Comparison of ENCODE assay signal across 8 cellular contexts in genomic region chr7:100604976-100605911, GRCh38. TPM values are rescaled to one million over a fixed set of nuclear protein-coding genes. Genes with fewer than 3 reads are reported as not detected.
DNase-seq lines count a peak whose midpoint lies in the region; ATAC-seq, FAIRE-seq and TF ChIP-seq lines count a peak whose summit lies in the region.

No MANE protein-coding gene starts in this region.

- no peaks in the 10 kb centered on the region for H4K20me1 ChIP-seq in IMR-90 (ENCODE audit: insufficient read depth, low read length)

- H3K14ac ChIP-seq in IMR-90 (replicated peaks; ENCODE audit: low read depth, low read length) = no peak overlapping the region

- WGBS in IMR-90 (ENCODE audit: extremely low coverage in 2 of 2, insufficient read length in 1 of 2), 2 experiments = 46% methylated on average over 47 of the region's 68 CpGs; no CpG with 5 or more reads in 1 of the 2 experiments

- H2BK120ac ChIP-seq in IMR-90 (ENCODE audit: low read depth, low read length) = no peak overlapping the region

- no peak overlapping the region for H4K5ac ChIP-seq in IMR-90 (ENCODE audit: low read depth, low read length)

- peak overlapping the region; percentile 88 for H3K4me3 Mint-ChIP-seq in activated naive CD8-positive, alpha-beta T cell treated with anti-CD3 and anti-CD28 coated beads, Interleukin-2, amount 10 ng/mL, durations not matched to agents 7 days and 5 days

- no peak overlapping the region for H2BK5ac ChIP-seq in IMR-90 (ENCODE audit: low read depth, low read length, poor library complexity, severe bottlenecking)

- in situ Hi-C loops in IMR-90 (cut with MboI; ENCODE audit: low sequenced_read_pairs) = no loop called here

- H3K36me3 Mint-ChIP-seq in activated naive CD8-positive, alpha-beta T cell treated with anti-CD3 and anti-CD28 coated beads, Interleukin-2, amount 10 ng/mL, durations not matched to agents 7 days and 5 days = no peaks in the 10 kb centered on the region

- H3K56ac ChIP-seq in IMR-90 (ENCODE audit: extremely low read depth, insufficient read depth, low read length) = no peak overlapping the region

- H3K79me1 ChIP-seq in IMR-90 (ENCODE audit: low read depth in 1 of 2, low read length in 2 of 2) = peaks cover 0 to 47% of the 10 kb centered on the region in 2 experiments; a peak in 2 of 4 replicates

- H3K4me1 ChIP-seq in IMR-90 (ENCODE audit: control insufficient read depth, insufficient read depth, low read length) = peaks cover 9% of the 10 kb centered on the region

- peaks cover 14% of the 10 kb centered on the region for H3K27me3 Mint-ChIP-seq in activated naive CD8-positive, alpha-beta T cell treated with anti-CD3 and anti-CD28 coated beads, Interleukin-2, amount 10 ng/mL, durations not matched to agents 7 days and 5 days

- no peak overlapping the region for H3K18ac ChIP-seq in IMR-90 (ENCODE audit: low read depth, low read length)

- H3K9me3 ChIP-seq in IMR-90 (ENCODE audit: control insufficient read depth, insufficient read depth, low read length) (no peaks in the 10 kb centered on the region), iPS-18c (ENCODE audit: control insufficient read depth, insufficient read depth, low read length) (no peaks in the 10 kb centered on the region)

- no peaks in the 10 kb centered on the region for H3K27me3 ChIP-seq in IMR-90 (ENCODE audit: control insufficient read depth, insufficient read depth, low read length)

- no peak for DNase-seq in AG04449 (ENCODE audit: low read depth, low spot score)
- DNase-seq in IMR-90 = no peak
- peak; percentile 57 for DNase-seq in activated naive CD8-positive, alpha-beta T cell treated with anti-CD3 and anti-CD28 coated beads, Interleukin-2, amount 10 ng/mL, durations not matched to agents 7 days and 5 days
- peak; percentile 37 for DNase-seq in stimulated activated CD4-positive, alpha-beta T cell treated with anti-CD3 and anti-CD28 coated beads, Interleukin-4, amount 100 ng/mL, for 24 hours
- DNase-seq in HK-2 (ENCODE audit: unreplicated experiment) = no peak
- DNase-seq in GM12892 (ENCODE audit: insufficient read length) = no peak

- TF ChIP-seq CTCF in AG04449 (IDR thresholded peaks at IDR 0.05; ENCODE audit: insufficient read depth, low read length, missing control alignments) (no peak), IMR-90 (conservative IDR thresholded peaks at IDR 0.05; ENCODE audit: low read depth, low read length) (no peak)

- peaks cover 30% of the 10 kb centered on the region for H3K36me3 ChIP-seq in IMR-90 (ENCODE audit: control insufficient read depth, insufficient read depth, low read length)

- ATAC-seq in IMR-90 (ENCODE audit: low read depth) (no peak), HG02938 (IDR thresholded peaks at IDR 0.05; ENCODE audit: unreplicated experiment) (no peak)
- ATAC-seq in activated naive CD8-positive, alpha-beta T cell treated with anti-CD3 and anti-CD28 coated beads, Interleukin-2, amount 10 ng/mL, durations not matched to agents 7 days and 5 days (ENCODE audit: low read depth) = peak; percentile 11

- TF ChIP-seq POLR2A in IMR-90 (IDR thresholded peaks at IDR 0.05; ENCODE audit: low read depth, low read length) (no peak), GM12892 (IDR thresholded peaks at IDR 0.05; ENCODE audit: low read depth, low read length) (no peak)

- peak overlapping the region; percentile 50; the same call in 1 of the 2 replicates for H4K91ac ChIP-seq in IMR-90 (ENCODE audit: insufficient read depth, low read depth, low read length)

- no peaks in the 10 kb centered on the region for H3K9me1 ChIP-seq in IMR-90 (ENCODE audit: insufficient read depth, low read length)

- H3K9ac ChIP-seq in IMR-90 (ENCODE audit: low read depth, low read length) = peak overlapping the region; percentile 31; the same call in 1 of the 2 replicates

- H3K4ac ChIP-seq in IMR-90 (ENCODE audit: low read depth, low read length) = peak overlapping the region; percentile 7; the same call in 1 of the 2 replicates

- no peak overlapping the region for H2AK5ac ChIP-seq in IMR-90 (ENCODE audit: low read depth, low read length)

- H2AK9ac ChIP-seq in IMR-90 (replicated peaks; ENCODE audit: low read depth, low read length, poor library complexity) = peak overlapping the region; percentile 91

- no peak overlapping the region; the same call in 1 of the 2 replicates for H3K27ac ChIP-seq in IMR-90 (ENCODE audit: insufficient read depth, low read length)

- no TSS peak for BruUV-seq in IMR-90 (replicated peaks; lab: Mats Ljungman, UMichigan)

- dilution Hi-C loops in IMR-90 (cut with HindIII; ENCODE audit: low sequenced_read_pairs, unreplicated experiment) = no loop called here

- H4K8ac ChIP-seq in IMR-90 (ENCODE audit: low read depth in 2 of 2, low read length in 2 of 2) = peak overlapping the region in 1 of 2 experiments; percentile 58; a peak in 1 of 4 replicates

- H3K27ac Mint-ChIP-seq in activated naive CD8-positive, alpha-beta T cell treated with anti-CD3 and anti-CD28 coated beads, Interleukin-2, amount 10 ng/mL, durations not matched to agents 7 days and 5 days = peak overlapping the region; percentile 70

- H3K9me3 Mint-ChIP-seq in activated naive CD8-positive, alpha-beta T cell treated with anti-CD3 and anti-CD28 coated beads, Interleukin-2, amount 10 ng/mL, durations not matched to agents 7 days and 5 days = no peaks in the 10 kb centered on the region

- CTCF ChIA-PET in AG04449 (lab: Yijun Ruan, JAX) = interaction anchor here (1.0 to 5.5 kb wide), 7 partner anchors 8 to 200 kb away, joined by 3 to 33 read pairs (median 3); partner anchors contain the start of gene POP7
- CTCF ChIA-PET in IMR-90 (lab: Yijun Ruan, JAX) = no interaction called here

- H3K4me1 Mint-ChIP-seq in activated naive CD8-positive, alpha-beta T cell treated with anti-CD3 and anti-CD28 coated beads, Interleukin-2, amount 10 ng/mL, durations not matched to agents 7 days and 5 days = peaks cover 26% of the 10 kb centered on the region

- peak overlapping the region; percentile 98 for H3K4me3 ChIP-seq in AG04449 (ENCODE audit: low read depth, low read length)
- H3K4me3 ChIP-seq in IMR-90 (ENCODE audit: insufficient read depth, low read depth, low read length) = peak overlapping the region; percentile 38
- peak overlapping the region; percentile 68 for H3K4me3 ChIP-seq in iPS-18c (ENCODE audit: insufficient read depth, low read depth, low read length)

- H2AFZ ChIP-seq in IMR-90 (replicated peaks; ENCODE audit: low read length, poor library complexity) = peak overlapping the region; percentile 89

- TF ChIP-seq RAD21 in IMR-90 (IDR thresholded peaks at IDR 0.05; ENCODE audit: low read length) = no peak

- POLR2A ChIA-PET in AG04449 (lab: Yijun Ruan, JAX) = no interaction called here
- POLR2A ChIA-PET in IMR-90 (lab: Charles Lee; ENCODE audit: unreplicated experiment) = no interaction called here
- POLR2A ChIA-PET in activated naive CD8-positive, alpha-beta T cell treated with anti-CD3 and anti-CD28 coated beads, Interleukin-2, amount 10 ng/mL, durations not matched to agents 7 days and 5 days (lab: Charles Lee) = interaction anchor here (0.9 to 5.6 kb wide), 7 partner anchors 10 to 101 kb away, joined by 3 to 56 read pairs (median 4); partner anchors contain the start of genes FBXO24, LRCH4 and POP7

- no peak overlapping the region for H2BK15ac ChIP-seq in IMR-90 (ENCODE audit: low read depth, low read length)

- no peak overlapping the region; the same call in 1 of the 2 replicates for H3K23ac ChIP-seq in IMR-90 (ENCODE audit: low read depth, low read length)

- intact Hi-C loops in IMR-90 (cut with micrococcal nuclease) = loop anchor here (5.0 kb wide), 1 partner anchor 87 kb away; the partner anchor contains the start of gene GIGYF1

- H3K4me2 ChIP-seq in IMR-90 (ENCODE audit: low read depth, low read length) = peak overlapping the region; percentile 69

- no peak overlapping the region for H2BK20ac ChIP-seq in IMR-90 (ENCODE audit: low read depth, low read length)

- no peak for FAIRE-seq in GM12892 (lab: Jason Lieb, UNC)

TF ChIP-seq in IMR-90, 13 proteins besides CTCF, POLR2A, EP300 and RAD21 (continues in another document):
- no peak for TF ChIP-seq CEBPB (IDR thresholded peaks at IDR 0.05; ENCODE audit: low read depth, low read length)

RNA-seq across cellular contexts. Expression of gene PCOLCE, which starts 3.1 kb away (rescaled TPM):
- 22.6 and 25.6 TPM in 2 replicates for total RNA-seq in IMR-90 (2012; rRNA removed)
- polyA plus RNA-seq in IMR-90 (2012; rRNA removed) = 364 and 385 TPM in 2 replicates
- 283 and 394 TPM in 2 replicates for polyA plus RNA-seq in IMR-90 (2012; cell fraction: cytosol; rRNA removed)
- polyA plus RNA-seq in IMR-90 (2012; cell fraction: nucleus; rRNA removed; ENCODE audit: low replicate concordance) = 615 and 1,429 TPM in 2 replicates
- total RNA-seq in activated naive CD8-positive, alpha-beta T cell treated with anti-CD3 and anti-CD28 coated beads, Interleukin-2, amount 10 ng/mL, durations not matched to agents 7 days and 5 days = 10 to 100 TPM; 14.4 to 16.4 TPM
- polyA plus RNA-seq in GM12892 (2012; ENCODE audit: missing spikeins) = 0.70 TPM

RNA-seq across cellular contexts. Expression of gene MOSPD3, which starts 7.1 kb away (rescaled TPM):
- total RNA-seq in IMR-90 (2012; rRNA removed) = 2.2 and 2.3 TPM in 2 replicates
- polyA plus RNA-seq in IMR-90 (2012; rRNA removed) = 23.2 and 30.0 TPM in 2 replicates
- polyA plus RNA-seq in IMR-90 (2012; cell fraction: cytosol; rRNA removed) = 16.0 and 40.1 TPM in 2 replicates
- polyA plus RNA-seq in IMR-90 (2012; cell fraction: nucleus; rRNA removed; ENCODE audit: low replicate concordance) = 23.7 and 42.5 TPM in 2 replicates
- total RNA-seq in activated naive CD8-positive, alpha-beta T cell treated with anti-CD3 and anti-CD28 coated beads, Interleukin-2, amount 10 ng/mL, durations not matched to agents 7 days and 5 days = 10 to 100 TPM; 27.4 TPM
- 4.6 TPM for polyA plus RNA-seq in GM12892 (2012; ENCODE audit: missing spikeins)

RNA-seq across cellular contexts. Expression of gene FBXO24, which starts 19.1 kb away (rescaled TPM):
- total RNA-seq in IMR-90 (2012; rRNA removed) = 0.28 and 0.54 TPM in 2 replicates
- polyA plus RNA-seq in IMR-90 (2012; rRNA removed) = 0.29 and 0.43 TPM in 2 replicates
- polyA plus RNA-seq in IMR-90 (2012; cell fraction: cytosol; rRNA removed) = 0.23 and 0.58 TPM in 2 replicates
- 1.5 and 2.5 TPM in 2 replicates for polyA plus RNA-seq in IMR-90 (2012; cell fraction: nucleus; rRNA removed; ENCODE audit: low replicate concordance)
- 1 to 10 TPM; 1.1 to 1.2 TPM for total RNA-seq in activated naive CD8-positive, alpha-beta T cell treated with anti-CD3 and anti-CD28 coated beads, Interleukin-2, amount 10 ng/mL, durations not matched to agents 7 days and 5 days
- 0.23 TPM for polyA plus RNA-seq in GM12892 (2012; ENCODE audit: missing spikeins)

RNA-seq across cellular contexts. Expression of gene LRCH4, which starts 19.3 kb away (rescaled TPM):
- total RNA-seq in IMR-90 (2012; rRNA removed) = 5.0 and 6.1 TPM in 2 replicates
- polyA plus RNA-seq in IMR-90 (2012; rRNA removed) = 41.3 and 42.2 TPM in 2 replicates
- polyA plus RNA-seq in IMR-90 (2012; cell fraction: cytosol; rRNA removed) = 20.5 and 31.1 TPM in 2 replicates
- polyA plus RNA-seq in IMR-90 (2012; cell fraction: nucleus; rRNA removed; ENCODE audit: low replicate concordance) = 247 and 673 TPM in 2 replicates
- total RNA-seq in activated naive CD8-positive, alpha-beta T cell treated with anti-CD3 and anti-CD28 coated beads, Interleukin-2, amount 10 ng/mL, durations not matched to agents 7 days and 5 days = 100 to 1,000 TPM; 239 to 258 TPM
- polyA plus RNA-seq in GM12892 (2012; ENCODE audit: missing spikeins) = 13.7 TPM

RNA-seq across cellular contexts. Expression of gene SAP25, which starts 31.5 kb away (rescaled TPM):
- not detected in 2 replicates for total RNA-seq in IMR-90 (2012; rRNA removed)
- polyA plus RNA-seq in IMR-90 (2012; rRNA removed) = 1.8 and 2.3 TPM in 2 replicates
- 0.54 and 0.62 TPM in 2 replicates for polyA plus RNA-seq in IMR-90 (2012; cell fraction: cytosol; rRNA removed)
- 8.7 and 38.4 TPM in 2 replicates for polyA plus RNA-seq in IMR-90 (2012; cell fraction: nucleus; rRNA removed; ENCODE audit: low replicate concordance)
- total RNA-seq in activated naive CD8-positive, alpha-beta T cell treated with anti-CD3 and anti-CD28 coated beads, Interleukin-2, amount 10 ng/mL, durations not matched to agents 7 days and 5 days = 10 to 100 TPM; 54.3 to 57.6 TPM
- polyA plus RNA-seq in GM12892 (2012; ENCODE audit: missing spikeins) = 1.4 TPM

Comparison
In these comparisons a context has a peak if more than half of its experiments do, and no peak if none do; other contexts are left out.
1. DNase-seq: peak in activated naive CD8-positive, alpha-beta T cell treated with anti-CD3 and anti-CD28 coated beads, Interleukin-2, amount 10 ng/mL, durations not matched to agents 7 days and 5 days (single experiment) and stimulated activated CD4-positive, alpha-beta T cell treated with anti-CD3 and anti-CD28 coated beads, Interleukin-4, amount 100 ng/mL, for 24 hours (single experiment); none in AG04449 (single experiment), IMR-90 (single experiment), HK-2 (single experiment) and GM12892 (single experiment).
2. H3K4me3 ChIP-seq: peak in every context shown above with its lines; median percentile 98 in AG04449; 68 in iPS-18c; 38 in IMR-90.